Comparison of ENCODE assay signal across 1 cellular context in genomic region chr11:9565822-9566560, GRCh38.
TF ChIP-seq lines count a peak whose summit lies in the region.

No MANE protein-coding gene starts in this region.

TF ChIP-seq in HepG2, 621 proteins besides CTCF, POLR2A, EP300 and RAD21 (continued from another document and continues in another):
- 0 out of 2 replicates have a peak, but pooled peaks have one; percentile 24 for TF ChIP-seq TFE3 (CRISPR knock-in tag; IDR thresholded peaks at IDR 0.05)
- peak; percentile 90; the same call in 1 of the 2 replicates for TF ChIP-seq MAFG (CRISPR knock-in tag; IDR thresholded peaks at IDR 0.05)
- no peak for TF ChIP-seq MTA1 (CRISPR knock-in tag; IDR thresholded peaks at IDR 0.05; ENCODE audit: borderline replicate concordance)
- TF ChIP-seq SMAD1 (CRISPR knock-in tag; IDR thresholded peaks at IDR 0.05; ENCODE audit: borderline replicate concordance, low read depth): no peak
- TF ChIP-seq PHF5A (CRISPR knock-in tag; IDR thresholded peaks at IDR 0.05; ENCODE audit: low read depth, unreplicated experiment): peak; percentile 67
- no peak; the same call in 1 of the 2 replicates for TF ChIP-seq CBX5 (CRISPR knock-in tag; IDR thresholded peaks at IDR 0.05; ENCODE audit: borderline replicate concordance)
- TF ChIP-seq, protein P1, sequence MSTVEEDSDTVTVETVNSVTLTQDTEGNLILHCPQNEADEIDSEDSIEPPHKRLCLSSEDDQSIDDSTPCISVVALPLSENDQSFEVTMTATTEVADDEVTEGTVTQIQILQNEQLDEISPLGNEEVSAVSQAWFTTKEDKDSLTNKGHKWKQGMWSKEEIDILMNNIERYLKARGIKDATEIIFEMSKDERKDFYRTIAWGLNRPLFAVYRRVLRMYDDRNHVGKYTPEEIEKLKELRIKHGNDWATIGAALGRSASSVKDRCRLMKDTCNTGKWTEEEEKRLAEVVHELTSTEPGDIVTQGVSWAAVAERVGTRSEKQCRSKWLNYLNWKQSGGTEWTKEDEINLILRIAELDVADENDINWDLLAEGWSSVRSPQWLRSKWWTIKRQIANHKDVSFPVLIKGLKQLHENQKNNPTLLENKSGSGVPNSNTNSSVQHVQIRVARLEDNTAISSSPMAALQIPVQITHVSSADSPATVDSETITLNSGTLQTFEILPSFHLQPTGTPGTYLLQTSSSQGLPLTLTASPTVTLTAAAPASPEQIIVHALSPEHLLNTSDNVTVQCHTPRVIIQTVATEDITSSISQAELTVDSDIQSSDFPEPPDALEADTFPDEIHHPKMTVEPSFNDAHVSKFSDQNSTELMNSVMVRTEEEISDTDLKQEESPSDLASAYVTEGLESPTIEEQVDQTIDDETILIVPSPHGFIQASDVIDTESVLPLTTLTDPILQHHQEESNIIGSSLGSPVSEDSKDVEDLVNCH (CRISPR knock-in tag; IDR thresholded peaks at IDR 0.05): no peak
- TF ChIP-seq NFIC (IDR thresholded peaks at IDR 0.05; ENCODE audit: low read length): no peak
- TF ChIP-seq ZNF136 (CRISPR knock-in tag; IDR thresholded peaks at IDR 0.05; ENCODE audit: low read depth): no peak
- peak; percentile 96 for TF ChIP-seq JUNB (CRISPR knock-in tag; IDR thresholded peaks at IDR 0.05; ENCODE audit: borderline replicate concordance)
- TF ChIP-seq ZNF441 (CRISPR knock-in tag; IDR thresholded peaks at IDR 0.05; ENCODE audit: borderline replicate concordance): 0 out of 2 replicates have a peak, but pooled peaks have one; percentile 40
- no peak for TF ChIP-seq ZNF484 (CRISPR knock-in tag; IDR thresholded peaks at IDR 0.05; ENCODE audit: borderline replicate concordance, low read depth)
- TF ChIP-seq SP140L (CRISPR knock-in tag; IDR thresholded peaks at IDR 0.05; ENCODE audit: borderline replicate concordance): no peak
- TF ChIP-seq MAFF (IDR thresholded peaks at IDR 0.05; ENCODE audit: low read depth, low read length): peak; percentile 92
- peak; percentile 96 for TF ChIP-seq SOX5 (CRISPR knock-in tag; IDR thresholded peaks at IDR 0.05; ENCODE audit: borderline replicate concordance)
- no peak for TF ChIP-seq TCF7 (IDR thresholded peaks at IDR 0.05; ENCODE audit: low read depth)
- TF ChIP-seq ERF (CRISPR knock-in tag; IDR thresholded peaks at IDR 0.05): peak; percentile 61
- TF ChIP-seq ZBTB42 (CRISPR knock-in tag; IDR thresholded peaks at IDR 0.05): no peak
- no peak for TF ChIP-seq SRY (CRISPR knock-in tag; IDR thresholded peaks at IDR 0.05)
- no peak for TF ChIP-seq KDM4B (CRISPR knock-in tag; IDR thresholded peaks at IDR 0.05)
- 0 out of 2 replicates have a peak, but pooled peaks have one; percentile 8 for TF ChIP-seq HNF1A (IDR thresholded peaks at IDR 0.05; ENCODE audit: low read depth)
- TF ChIP-seq HNF1A (CRISPR knock-in tag; IDR thresholded peaks at IDR 0.05; ENCODE audit: borderline replicate concordance): no peak; the same call in 1 of the 2 replicates
- peak; percentile 57; the same call in 1 of the 2 replicates for TF ChIP-seq ZKSCAN8 (CRISPR knock-in tag; IDR thresholded peaks at IDR 0.05; ENCODE audit: borderline replicate concordance)
- no peak for TF ChIP-seq ZNF709 (CRISPR knock-in tag; IDR thresholded peaks at IDR 0.05)
- TF ChIP-seq, protein P2, sequence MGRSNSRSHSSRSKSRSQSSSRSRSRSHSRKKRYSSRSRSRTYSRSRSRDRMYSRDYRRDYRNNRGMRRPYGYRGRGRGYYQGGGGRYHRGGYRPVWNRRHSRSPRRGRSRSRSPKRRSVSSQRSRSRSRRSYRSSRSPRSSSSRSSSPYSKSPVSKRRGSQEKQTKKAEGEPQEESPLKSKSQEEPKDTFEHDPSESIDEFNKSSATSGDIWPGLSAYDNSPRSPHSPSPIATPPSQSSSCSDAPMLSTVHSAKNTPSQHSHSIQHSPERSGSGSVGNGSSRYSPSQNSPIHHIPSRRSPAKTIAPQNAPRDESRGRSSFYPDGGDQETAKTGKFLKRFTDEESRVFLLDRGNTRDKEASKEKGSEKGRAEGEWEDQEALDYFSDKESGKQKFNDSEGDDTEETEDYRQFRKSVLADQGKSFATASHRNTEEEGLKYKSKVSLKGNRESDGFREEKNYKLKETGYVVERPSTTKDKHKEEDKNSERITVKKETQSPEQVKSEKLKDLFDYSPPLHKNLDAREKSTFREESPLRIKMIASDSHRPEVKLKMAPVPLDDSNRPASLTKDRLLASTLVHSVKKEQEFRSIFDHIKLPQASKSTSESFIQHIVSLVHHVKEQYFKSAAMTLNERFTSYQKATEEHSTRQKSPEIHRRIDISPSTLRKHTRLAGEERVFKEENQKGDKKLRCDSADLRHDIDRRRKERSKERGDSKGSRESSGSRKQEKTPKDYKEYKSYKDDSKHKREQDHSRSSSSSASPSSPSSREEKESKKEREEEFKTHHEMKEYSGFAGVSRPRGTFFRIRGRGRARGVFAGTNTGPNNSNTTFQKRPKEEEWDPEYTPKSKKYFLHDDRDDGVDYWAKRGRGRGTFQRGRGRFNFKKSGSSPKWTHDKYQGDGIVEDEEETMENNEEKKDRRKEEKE (IDR thresholded peaks at IDR 0.05): no peak
- TF ChIP-seq ZNF468 (CRISPR knock-in tag; IDR thresholded peaks at IDR 0.05): no peak
- peak; percentile 55; the same call in 1 of the 2 replicates for TF ChIP-seq DMAP1 (CRISPR knock-in tag; IDR thresholded peaks at IDR 0.05)
- TF ChIP-seq, protein P3, sequence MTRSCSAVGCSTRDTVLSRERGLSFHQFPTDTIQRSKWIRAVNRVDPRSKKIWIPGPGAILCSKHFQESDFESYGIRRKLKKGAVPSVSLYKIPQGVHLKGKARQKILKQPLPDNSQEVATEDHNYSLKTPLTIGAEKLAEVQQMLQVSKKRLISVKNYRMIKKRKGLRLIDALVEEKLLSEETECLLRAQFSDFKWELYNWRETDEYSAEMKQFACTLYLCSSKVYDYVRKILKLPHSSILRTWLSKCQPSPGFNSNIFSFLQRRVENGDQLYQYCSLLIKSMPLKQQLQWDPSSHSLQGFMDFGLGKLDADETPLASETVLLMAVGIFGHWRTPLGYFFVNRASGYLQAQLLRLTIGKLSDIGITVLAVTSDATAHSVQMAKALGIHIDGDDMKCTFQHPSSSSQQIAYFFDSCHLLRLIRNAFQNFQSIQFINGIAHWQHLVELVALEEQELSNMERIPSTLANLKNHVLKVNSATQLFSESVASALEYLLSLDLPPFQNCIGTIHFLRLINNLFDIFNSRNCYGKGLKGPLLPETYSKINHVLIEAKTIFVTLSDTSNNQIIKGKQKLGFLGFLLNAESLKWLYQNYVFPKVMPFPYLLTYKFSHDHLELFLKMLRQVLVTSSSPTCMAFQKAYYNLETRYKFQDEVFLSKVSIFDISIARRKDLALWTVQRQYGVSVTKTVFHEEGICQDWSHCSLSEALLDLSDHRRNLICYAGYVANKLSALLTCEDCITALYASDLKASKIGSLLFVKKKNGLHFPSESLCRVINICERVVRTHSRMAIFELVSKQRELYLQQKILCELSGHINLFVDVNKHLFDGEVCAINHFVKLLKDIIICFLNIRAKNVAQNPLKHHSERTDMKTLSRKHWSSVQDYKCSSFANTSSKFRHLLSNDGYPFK (CRISPR knock-in tag; IDR thresholded peaks at IDR 0.05; ENCODE audit: borderline replicate concordance): no peak
- TF ChIP-seq HNRNPH1 (optimal IDR thresholded peaks at IDR 0.05; ENCODE audit: low read depth, low read length): no peak
- no peak for TF ChIP-seq THAP8 (CRISPR knock-in tag; IDR thresholded peaks at IDR 0.05; ENCODE audit: borderline replicate concordance)
- 0 out of 2 replicates have a peak, but pooled peaks have one; percentile 43 for TF ChIP-seq ZSCAN9 (CRISPR knock-in tag; IDR thresholded peaks at IDR 0.05; ENCODE audit: borderline replicate concordance)
- no peak for TF ChIP-seq ZNF12 (CRISPR knock-in tag; IDR thresholded peaks at IDR 0.05)
- TF ChIP-seq ZNF781 (CRISPR knock-in tag; IDR thresholded peaks at IDR 0.05; ENCODE audit: borderline replicate concordance, not compliant biosample characterization): no peak
- 0 out of 2 replicates have a peak, but pooled peaks have one; percentile 40 for TF ChIP-seq MEIS1 (CRISPR knock-in tag; IDR thresholded peaks at IDR 0.05; ENCODE audit: borderline replicate concordance)
- TF ChIP-seq HNRNPLL (IDR thresholded peaks at IDR 0.05; ENCODE audit: low read depth, low read length, poor library complexity, severe bottlenecking): no peak
- TF ChIP-seq, protein P4, sequence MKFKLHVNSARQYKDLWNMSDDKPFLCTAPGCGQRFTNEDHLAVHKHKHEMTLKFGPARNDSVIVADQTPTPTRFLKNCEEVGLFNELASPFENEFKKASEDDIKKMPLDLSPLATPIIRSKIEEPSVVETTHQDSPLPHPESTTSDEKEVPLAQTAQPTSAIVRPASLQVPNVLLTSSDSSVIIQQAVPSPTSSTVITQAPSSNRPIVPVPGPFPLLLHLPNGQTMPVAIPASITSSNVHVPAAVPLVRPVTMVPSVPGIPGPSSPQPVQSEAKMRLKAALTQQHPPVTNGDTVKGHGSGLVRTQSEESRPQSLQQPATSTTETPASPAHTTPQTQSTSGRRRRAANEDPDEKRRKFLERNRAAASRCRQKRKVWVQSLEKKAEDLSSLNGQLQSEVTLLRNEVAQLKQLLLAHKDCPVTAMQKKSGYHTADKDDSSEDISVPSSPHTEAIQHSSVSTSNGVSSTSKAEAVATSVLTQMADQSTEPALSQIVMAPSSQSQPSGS (CRISPR knock-in tag; IDR thresholded peaks at IDR 0.05): peak; percentile 97
- TF ChIP-seq MIXL1 (CRISPR knock-in tag; IDR thresholded peaks at IDR 0.05): peak; percentile 73
- TF ChIP-seq YY1 (IDR thresholded peaks at IDR 0.05; ENCODE audit: insufficient read depth, insufficient replicate concordance, low read depth, low read length): no peak
- TF ChIP-seq ARNT (IDR thresholded peaks at IDR 0.05): no peak
- no peak for TF ChIP-seq ZSCAN20 (CRISPR knock-in tag; IDR thresholded peaks at IDR 0.05; ENCODE audit: borderline replicate concordance)
- TF ChIP-seq MAFK (conservative IDR thresholded peaks at IDR 0.05 in 1 of 2, IDR thresholded peaks at IDR 0.05 in 1 of 2; ENCODE audit: low read length in 2 of 2): peak; percentile 82 to 89
- peak; percentile 63; the same call in 1 of the 2 replicates for TF ChIP-seq ZSCAN29 (CRISPR knock-in tag; conservative IDR thresholded peaks at IDR 0.05)
- no peak for TF ChIP-seq CENPBD1 (CRISPR knock-in tag; IDR thresholded peaks at IDR 0.05; ENCODE audit: borderline replicate concordance, low read depth)
- TF ChIP-seq, protein P5, sequence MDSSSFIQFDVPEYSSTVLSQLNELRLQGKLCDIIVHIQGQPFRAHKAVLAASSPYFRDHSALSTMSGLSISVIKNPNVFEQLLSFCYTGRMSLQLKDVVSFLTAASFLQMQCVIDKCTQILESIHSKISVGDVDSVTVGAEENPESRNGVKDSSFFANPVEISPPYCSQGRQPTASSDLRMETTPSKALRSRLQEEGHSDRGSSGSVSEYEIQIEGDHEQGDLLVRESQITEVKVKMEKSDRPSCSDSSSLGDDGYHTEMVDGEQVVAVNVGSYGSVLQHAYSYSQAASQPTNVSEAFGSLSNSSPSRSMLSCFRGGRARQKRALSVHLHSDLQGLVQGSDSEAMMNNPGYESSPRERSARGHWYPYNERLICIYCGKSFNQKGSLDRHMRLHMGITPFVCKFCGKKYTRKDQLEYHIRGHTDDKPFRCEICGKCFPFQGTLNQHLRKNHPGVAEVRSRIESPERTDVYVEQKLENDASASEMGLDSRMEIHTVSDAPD (CRISPR knock-in tag; IDR thresholded peaks at IDR 0.05): no peak
- peak; percentile 50; the same call in 1 of the 2 replicates for TF ChIP-seq MEIS2 (CRISPR knock-in tag; IDR thresholded peaks at IDR 0.05)
